Comparison of ENCODE assay signal across 25 cellular contexts in the genomic region with DNA sequence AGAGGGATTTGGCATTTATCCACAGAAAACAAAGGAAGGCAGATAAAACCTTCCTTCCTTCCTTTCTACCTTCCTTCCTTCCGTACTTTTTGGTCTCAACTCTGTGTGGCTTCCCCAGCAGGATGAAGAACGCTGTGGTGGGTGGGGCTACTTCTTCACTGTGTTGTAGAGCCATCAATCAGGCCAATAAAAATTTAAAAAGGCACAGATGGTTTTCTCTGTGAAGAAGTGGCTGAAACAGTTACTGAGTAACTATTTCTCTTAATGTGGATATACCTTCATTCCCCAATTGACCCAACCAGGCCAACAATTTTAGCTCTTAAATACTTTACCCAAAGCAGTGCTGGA.
A peak's percentile ranks its signal among the peaks of the same experiment; 100 is the strongest.
DNase-seq lines count a peak whose midpoint lies in the region; ATAC-seq and TF ChIP-seq lines count a peak whose summit lies in the region.
"Had no signal": no experiment of that assay in that cellular context is flagged by ENCODE, and none has a peak within 500 bp of the region (broad histone marks: within the 10 kb centered on the region; RNA-seq: fewer than 3 reads in every experiment).

No MANE protein-coding gene starts in this region.

- POLR2A ChIA-PET in PC-3 (lab: Charles Lee; ENCODE audit: unreplicated experiment), result no interaction called here

- H3K4me3 Mint-ChIP-seq in endothelial cell (ENCODE audit: unreplicated experiment), result no peak overlapping the region
- H3K4me3 Mint-ChIP-seq: activated CD4-positive, alpha-beta T cell treated with anti-CD3 and anti-CD28 coated beads, Interleukin-2, amount 10 ng/mL, durations not matched to agents 24 days and 14 days; activated T-cell treated with anti-CD3 and anti-CD28 coated beads, Interleukin-2, amount 50 U/mL, for 24 hours; naive thymus-derived CD4-positive, alpha-beta T cell had no signal

- H3K4me1 ChIP-seq in PC-3 (ENCODE audit: insufficient read depth, low read length) (peaks cover 26% of the 10 kb centered on the region), prostate gland (replicated peaks) (no peaks in the 10 kb centered on the region)
- H3K4me1 ChIP-seq: body of pancreas, HAP-1 had no signal

- 2% methylated on average over 2 of the region's 2 CpGs for WGBS in prostate gland

- intact Hi-C loops in PC-3 (cut with micrococcal nuclease), result loop anchor here (1.0 to 5.0 kb wide), 2 partner anchors 8 to 232 kb away; no protein-coding TSS in a partner anchor
- intact Hi-C loops in prostate gland (cut with DNase I), result no loop called here

- H3K9me3 ChIP-seq in PC-3 (ENCODE audit: low read length) (0 out of 2 replicates have a peak, but pooled peaks cover 8% of the 10 kb centered on the region), prostate gland (no peaks in the 10 kb centered on the region)
- H3K9me3 ChIP-seq: body of pancreas had no signal

- TF ChIP-seq CTCF in PC-3 (conservative IDR thresholded peaks at IDR 0.05; ENCODE audit: low read depth, low read length) (no peak), endothelial cell (IDR thresholded peaks at IDR 0.05; ENCODE audit: unreplicated experiment) (no peak), prostate gland (IDR thresholded peaks at IDR 0.05) (no peak)

- H3K9me2 ChIP-seq in PC-3 (replicated peaks; ENCODE audit: low read length), result no peaks in the 10 kb centered on the region

- H3K27me3 ChIP-seq in PC-3 (ENCODE audit: low read length) (no peaks in the 10 kb centered on the region), prostate gland (replicated peaks; ENCODE audit: insufficient read depth) (no peaks in the 10 kb centered on the region)
- H3K27me3 ChIP-seq: body of pancreas, tibial nerve had no signal

- CTCF ChIA-PET in PC-3 (lab: Charles Lee), result no interaction called here

- BruUV-seq in PC-3 (replicated peaks; lab: Mats Ljungman, UMichigan), result no TSS peak

- H3F3A ChIP-seq in PC-3 (ENCODE audit: low read length, unreplicated experiment), result peaks cover 3% of the 10 kb centered on the region

- H3K9ac ChIP-seq in PC-3 (ENCODE audit: low read length), result peak overlapping the region; percentile 31; the same call in 1 of the 2 replicates

- H3K27me3 Mint-ChIP-seq in endothelial cell (ENCODE audit: unreplicated experiment), result peaks cover 2% of the 10 kb centered on the region

- peak overlapping the region; percentile 39; the same call in 1 of the 2 replicates for H3K4me3 ChIP-seq in PC-3 (ENCODE audit: low read length)
- no peak overlapping the region for H3K4me3 ChIP-seq in prostate gland
- H3K4me3 ChIP-seq: body of pancreas, dorsolateral prefrontal cortex, HAP-1, tibial nerve had no signal

- H2AFZ ChIP-seq in PC-3 (ENCODE audit: low read length), result peak overlapping the region; percentile 40

- peaks cover 11% of the 10 kb centered on the region for H3K36me3 Mint-ChIP-seq in endothelial cell (ENCODE audit: low read depth, unreplicated experiment)
- H3K36me3 Mint-ChIP-seq: naive thymus-derived CD4-positive, alpha-beta T cell had no signal

- H3K27ac Mint-ChIP-seq in endothelial cell (ENCODE audit: unreplicated experiment), result peak overlapping the region; percentile 26
- H3K27ac Mint-ChIP-seq: activated CD4-positive, alpha-beta T cell treated with anti-CD3 and anti-CD28 coated beads, Interleukin-2, amount 10 ng/mL, durations not matched to agents 24 days and 14 days; activated T-cell treated with anti-CD3 and anti-CD28 coated beads, Interleukin-2, amount 50 U/mL, for 24 hours; naive thymus-derived CD4-positive, alpha-beta T cell had no signal

- peak overlapping the region; percentile 70 for H3K4me2 ChIP-seq in PC-3 (ENCODE audit: low read length)

- H3K36me3 ChIP-seq in PC-3 (ENCODE audit: low read depth, low read length) (peaks cover 5% of the 10 kb centered on the region; the same call in 1 of the 2 replicates), prostate gland (no peaks in the 10 kb centered on the region)
- H3K36me3 ChIP-seq: HAP-1, tibial nerve had no signal

- H4K20me1 ChIP-seq in PC-3 (ENCODE audit: low read length), result no peaks in the 10 kb centered on the region

- DNase-seq in COLO829 (ENCODE audit: low spot score) (peak; percentile 53), PC-3 (peak; percentile 71), endothelial cell (ENCODE audit: low spot score) (no peak), prostate gland (ENCODE audit: low spot score) (peak; percentile 10)
- no peak for DNase-seq in activated CD4-positive, alpha-beta T cell treated with anti-CD3 and anti-CD28 coated beads, Interleukin-2, amount 50 U/mL, for 48 hours
- DNase-seq: activated CD4-positive, alpha-beta T cell treated with anti-CD3 and anti-CD28 coated beads, Interleukin-2, amount 10 ng/mL, durations not matched to agents 24 days and 14 days; activated gamma-delta T cell treated with Interleukin-2 at 50 U/mL for 16 hours; activated T-cell treated with anti-CD3 and anti-CD28 coated beads, Interleukin-2, amount 50 U/mL, for 24 hours; body of pancreas; COR-L47; dorsolateral prefrontal cortex; GF-D8; mesendoderm; naive thymus-derived CD4-positive, alpha-beta T cell; NCI-H146; NCI-H2107; NCI-H446; small intestine; stimulated activated CD8-positive, alpha-beta memory T cell treated with anti-CD3 and anti-CD28 coated beads, Interleukin-4, amount 100 ng/mL, for 48 hours had no signal

- no peaks in the 10 kb centered on the region for H3K79me2 ChIP-seq in PC-3 (ENCODE audit: low read length)

- no peak for TF ChIP-seq POLR2A in prostate gland (IDR thresholded peaks at IDR 0.05)

- ATAC-seq in PC-3 (peak; percentile 80), esophagus mucosa (no peak), HG02852 (IDR thresholded peaks at IDR 0.05; ENCODE audit: unreplicated experiment) (no peak), HG02884 (IDR thresholded peaks at IDR 0.05; ENCODE audit: unreplicated experiment) (no peak)
- ATAC-seq: body of pancreas; naive thymus-derived CD4-positive, alpha-beta T cell had no signal

- H3K27ac ChIP-seq in PC-3 (ENCODE audit: low read length) (peak overlapping the region; percentile 85), prostate gland (no peak overlapping the region)
- H3K27ac ChIP-seq: body of pancreas, dorsolateral prefrontal cortex, tibial nerve, VCaP had no signal

- peaks cover 9% of the 10 kb centered on the region for H3K9me3 Mint-ChIP-seq in endothelial cell (ENCODE audit: unreplicated experiment)

- H3K4me1 Mint-ChIP-seq in endothelial cell (ENCODE audit: unreplicated experiment), result peaks cover 40% of the 10 kb centered on the region
- H3K4me1 Mint-ChIP-seq: activated CD4-positive, alpha-beta T cell treated with anti-CD3 and anti-CD28 coated beads, Interleukin-2, amount 10 ng/mL, durations not matched to agents 24 days and 14 days had no signal

Comparison
In these comparisons a context has a peak if more than half of its experiments do, and no peak if none do; other contexts are left out.
1. DNase-seq: peak in COLO829 (single experiment), PC-3 (single experiment) and prostate gland (single experiment); none in endothelial cell (single experiment) and activated CD4-positive, alpha-beta T cell treated with anti-CD3 and anti-CD28 coated beads, Interleukin-2, amount 50 U/mL, for 48 hours (0 of 2).